Comparison of ENCODE assay signal across 18 cellular contexts in genomic region chr5:89302102-89302891, GRCh38.
DNase-seq lines count a peak whose midpoint lies in the region; ATAC-seq, FAIRE-seq and TF ChIP-seq lines count a peak whose summit lies in the region.
"Had no signal": no experiment of that assay in that cellular context is flagged by ENCODE, and none has a peak within 500 bp of the region (broad histone marks: within the 10 kb centered on the region; RNA-seq: fewer than 3 reads in every experiment).

No MANE protein-coding gene starts in this region.

- H2AK5ac ChIP-seq in neuronal stem cell (ENCODE audit: low read depth, low read length): no peak overlapping the region

- peak; percentile 18 for ATAC-seq in GM21447 (IDR thresholded peaks at IDR 0.05; ENCODE audit: unreplicated experiment)
- peak; percentile 21 for ATAC-seq in HG03097 (IDR thresholded peaks at IDR 0.05; ENCODE audit: low FRiP score, unreplicated experiment)
- no peak for ATAC-seq in stimulated activated effector memory CD8-positive, alpha-beta T cell treated with anti-CD3 and anti-CD28 coated beads, Interleukin-12 subunit alpha, Interleukin-12 subunit beta, amount 100 ng/mL, for 72 hours
- ATAC-seq: activated CD8-positive, alpha-beta T cell treated with anti-CD3 and anti-CD28 coated beads for 36 hours; activated T-helper 17 cell treated with anti-CD3 and anti-CD28 coated beads, Interleukin-2, amount 50 U/mL, for 72 hours; gastroesophageal sphincter; stimulated activated naive CD8-positive, alpha-beta T cell treated with anti-CD3 and anti-CD28 coated beads, Interleukin-15, amount 100 ng/mL, for 72 hours had no signal

- no peak overlapping the region for H2AFZ ChIP-seq in neuronal stem cell (ENCODE audit: low read length)

- H3K27ac ChIP-seq in layer of hippocampus (ENCODE audit: low read depth, low read length) (peak overlapping the region; percentile 25), neuronal stem cell (replicated peaks; ENCODE audit: low read length) (no peak overlapping the region)
- H3K27ac ChIP-seq: gastroesophageal sphincter had no signal

- H3K9ac ChIP-seq in neuronal stem cell (ENCODE audit: low read depth, low read length, poor library complexity): no peak overlapping the region
- H3K9ac ChIP-seq: SK-N-SH had no signal

- no peaks in the 10 kb centered on the region for H3K4me1 Mint-ChIP-seq in stimulated activated effector memory CD8-positive, alpha-beta T cell treated with anti-CD3 and anti-CD28 coated beads, Interleukin-12 subunit alpha, Interleukin-12 subunit beta, amount 100 ng/mL, for 72 hours
- H3K4me1 Mint-ChIP-seq: activated T-helper 17 cell treated with anti-CD3 and anti-CD28 coated beads, Interleukin-2, amount 50 U/mL, for 72 hours; stimulated activated naive CD8-positive, alpha-beta T cell treated with anti-CD3 and anti-CD28 coated beads, Interleukin-15, amount 100 ng/mL, for 72 hours had no signal

- no peak; the same call in 1 of the 2 replicates for TF ChIP-seq POLR2A in GM12891 (IDR thresholded peaks at IDR 0.05; ENCODE audit: low read depth, low read length)

- H3K23ac ChIP-seq in neuronal stem cell (ENCODE audit: low read depth, low read length, poor library complexity): no peak overlapping the region

- H3K4me3 Mint-ChIP-seq in stimulated activated effector memory CD8-positive, alpha-beta T cell treated with anti-CD3 and anti-CD28 coated beads, Interleukin-12 subunit alpha, Interleukin-12 subunit beta, amount 100 ng/mL, for 72 hours: no peak overlapping the region
- H3K4me3 Mint-ChIP-seq: activated CD8-positive, alpha-beta T cell treated with anti-CD3 and anti-CD28 coated beads for 36 hours; activated T-helper 17 cell treated with anti-CD3 and anti-CD28 coated beads, Interleukin-2, amount 50 U/mL, for 72 hours; stimulated activated naive CD8-positive, alpha-beta T cell treated with anti-CD3 and anti-CD28 coated beads, Interleukin-15, amount 100 ng/mL, for 72 hours had no signal

- peak; percentile 88 for FAIRE-seq in GM12891 (lab: Jason Lieb, UNC)
- FAIRE-seq: endothelial cell of umbilical vein had no signal

- H3K14ac ChIP-seq in neuronal stem cell (ENCODE audit: low read length): no peak overlapping the region

- no CpG with 5 or more reads among the region's 5 CpGs for WGBS in neuronal stem cell (ENCODE audit: extremely low coverage in 2 of 2, insufficient read length in 2 of 2, insufficient replicate concordance in 1 of 2), 2 donors

- DNase-seq in GM12891 (ENCODE audit: insufficient read length, low spot score) (no peak), NCI-H2227 (lab: John Stamatoyannopoulos, UW; ENCODE audit: unreplicated experiment) (no peak), cerebellum (ENCODE audit: low spot score) (no peak), neuronal stem cell (ENCODE audit: low spot score) (no peak)
- DNase-seq in stimulated activated effector memory CD8-positive, alpha-beta T cell treated with anti-CD3 and anti-CD28 coated beads, Interleukin-12 subunit alpha, Interleukin-12 subunit beta, amount 100 ng/mL, for 72 hours (ENCODE audit: low spot score in 2 of 2): no peak
- DNase-seq: activated CD8-positive, alpha-beta T cell treated with anti-CD3 and anti-CD28 coated beads for 36 hours; GDM1; mammary epithelial cell; NCI-H1092 treated with DMSO at 0.1 percent for 48 hours; NCI-H345; SK-N-SH; stimulated activated naive CD8-positive, alpha-beta T cell treated with anti-CD3 and anti-CD28 coated beads, Interleukin-15, amount 100 ng/mL, for 72 hours had no signal

- peaks cover 3% of the 10 kb centered on the region for H3K9me3 Mint-ChIP-seq in stimulated activated effector memory CD8-positive, alpha-beta T cell treated with anti-CD3 and anti-CD28 coated beads, Interleukin-12 subunit alpha, Interleukin-12 subunit beta, amount 100 ng/mL, for 72 hours
- H3K9me3 Mint-ChIP-seq: stimulated activated naive CD8-positive, alpha-beta T cell treated with anti-CD3 and anti-CD28 coated beads, Interleukin-15, amount 100 ng/mL, for 72 hours had no signal

- H3K9me3 ChIP-seq in neuronal stem cell (replicated peaks in 1 of 2; ENCODE audit: control insufficient read depth in 2 of 2, insufficient read depth in 1 of 2, low read depth in 1 of 2, low read length in 2 of 2): no peaks in the 10 kb centered on the region
- H3K9me3 ChIP-seq: gastroesophageal sphincter, SK-N-SH had no signal

- no peak overlapping the region for H2BK5ac ChIP-seq in neuronal stem cell (ENCODE audit: low read length)

- H3K4me3 ChIP-seq in neuronal stem cell (ENCODE audit: low read length in 2 of 2): no peak overlapping the region
- H3K4me3 ChIP-seq: gastroesophageal sphincter had no signal

- H2BK120ac ChIP-seq in neuronal stem cell (ENCODE audit: low read depth, low read length): no peak overlapping the region

- no peak overlapping the region for H3K4ac ChIP-seq in neuronal stem cell (ENCODE audit: low read length)

- no peaks in the 10 kb centered on the region for H3K36me3 ChIP-seq in neuronal stem cell (replicated peaks in 1 of 2; ENCODE audit: control insufficient read depth in 2 of 2, insufficient read depth in 2 of 2, low read length in 2 of 2)
- H3K36me3 ChIP-seq: gastroesophageal sphincter had no signal

- no peak overlapping the region for H3K27ac Mint-ChIP-seq in stimulated activated effector memory CD8-positive, alpha-beta T cell treated with anti-CD3 and anti-CD28 coated beads, Interleukin-12 subunit alpha, Interleukin-12 subunit beta, amount 100 ng/mL, for 72 hours
- H3K27ac Mint-ChIP-seq: activated CD8-positive, alpha-beta T cell treated with anti-CD3 and anti-CD28 coated beads for 36 hours; activated T-helper 17 cell treated with anti-CD3 and anti-CD28 coated beads, Interleukin-2, amount 50 U/mL, for 72 hours; stimulated activated naive CD8-positive, alpha-beta T cell treated with anti-CD3 and anti-CD28 coated beads, Interleukin-15, amount 100 ng/mL, for 72 hours had no signal

- H3K79me1 ChIP-seq in neuronal stem cell (ENCODE audit: low read depth, low read length): no peaks in the 10 kb centered on the region

- no peak overlapping the region for H3K4me2 ChIP-seq in neuronal stem cell (ENCODE audit: insufficient read depth, low read length, poor library complexity, severe bottlenecking)
- H3K4me2 ChIP-seq: SK-N-SH had no signal

- no peak overlapping the region for H2BK12ac ChIP-seq in neuronal stem cell (ENCODE audit: low read length)

- H2BK15ac ChIP-seq in neuronal stem cell (ENCODE audit: low read length): no peak overlapping the region

- no peaks in the 10 kb centered on the region for H3K27me3 ChIP-seq in layer of hippocampus (ENCODE audit: control insufficient read depth, insufficient read depth, low read length)
- no peaks in the 10 kb centered on the region for H3K27me3 ChIP-seq in neuronal stem cell (ENCODE audit: control insufficient read depth in 3 of 3, insufficient read depth in 3 of 3, low read depth in 1 of 3, low read length in 3 of 3)
- H3K27me3 ChIP-seq: gastroesophageal sphincter had no signal

- no peak overlapping the region for H4K8ac ChIP-seq in neuronal stem cell (ENCODE audit: low read depth, low read length)

- H3K18ac ChIP-seq in neuronal stem cell (ENCODE audit: low read length): no peak overlapping the region

- H3K4me1 ChIP-seq in neuronal stem cell (ENCODE audit: control insufficient read depth in 2 of 2, insufficient read depth in 1 of 2, low read depth in 1 of 2, low read length in 2 of 2): no peaks in the 10 kb centered on the region
- H3K4me1 ChIP-seq: gastroesophageal sphincter had no signal

- no peak overlapping the region for H4K91ac ChIP-seq in neuronal stem cell (ENCODE audit: low read depth, low read length, poor library complexity)

- no peaks in the 10 kb centered on the region for H3K36me3 Mint-ChIP-seq in stimulated activated effector memory CD8-positive, alpha-beta T cell treated with anti-CD3 and anti-CD28 coated beads, Interleukin-12 subunit alpha, Interleukin-12 subunit beta, amount 100 ng/mL, for 72 hours

TF ChIP-seq in GM12891, 5 proteins besides CTCF, POLR2A, EP300 and RAD21:
- no peak for TF ChIP-seq PAX5 (IDR thresholded peaks at IDR 0.05; ENCODE audit: insufficient read depth, low read length, severe bottlenecking)
- no peak for TF ChIP-seq SPI1 (IDR thresholded peaks at IDR 0.05; ENCODE audit: low read depth, low read length)
